Comparison of ENCODE assay signal across 2 cellular contexts in genomic region chr12:3836641-3837040, GRCh38.
TF ChIP-seq lines count a peak whose summit lies in the region.

No MANE protein-coding gene starts in this region.

TF ChIP-seq in WTC11, 78 proteins besides CTCF, POLR2A, EP300 and RAD21:
- TF ChIP-seq NR1H2 (CRISPR knock-in tag; IDR thresholded peaks at IDR 0.05) (no peak), ATF3 (CRISPR knock-in tag; conservative IDR thresholded peaks at IDR 0.05) (no peak), USF1 (CRISPR knock-in tag; IDR thresholded peaks at IDR 0.05) (no peak), ZNF423 (CRISPR knock-in tag; IDR thresholded peaks at IDR 0.05) (no peak), ZNF263 (CRISPR knock-in tag; IDR thresholded peaks at IDR 0.05; ENCODE audit: low read depth) (no peak), ZNF671 (CRISPR knock-in tag; IDR thresholded peaks at IDR 0.05) (no peak)

TF ChIP-seq in H1, 55 proteins besides CTCF, POLR2A, EP300 and RAD21:
- TF ChIP-seq BACH1 (IDR thresholded peaks at IDR 0.05; ENCODE audit: low read length) (no peak), CEBPB (IDR thresholded peaks at IDR 0.05; ENCODE audit: low read depth, low read length) (no peak), FOSL1 (IDR thresholded peaks at IDR 0.05; ENCODE audit: insufficient read depth, low read depth, low read length) (no peak), POLR2AphosphoS5 (IDR thresholded peaks at IDR 0.05; ENCODE audit: low read depth, low read length) (no peak), KDM4A (IDR thresholded peaks at IDR 0.05; ENCODE audit: low read depth, low read length, severe bottlenecking) (no peak), KDM1A (IDR thresholded peaks at IDR 0.05; ENCODE audit: borderline replicate concordance, low read length) (no peak), JUND (IDR thresholded peaks at IDR 0.05; ENCODE audit: low read length) (no peak), RXRA (IDR thresholded peaks at IDR 0.05; ENCODE audit: insufficient read depth, low read depth, low read length) (no peak), RBBP5 (IDR thresholded peaks at IDR 0.05; ENCODE audit: borderline replicate concordance, low read depth, low read length) (no peak), GABPA (IDR thresholded peaks at IDR 0.05; ENCODE audit: borderline replicate concordance, insufficient read depth, low read length) (no peak), SRF (IDR thresholded peaks at IDR 0.05; ENCODE audit: low read depth, low read length) (no peak), CHD2 (IDR thresholded peaks at IDR 0.05; ENCODE audit: low read length) (no peak), CBX5 (IDR thresholded peaks at IDR 0.05; ENCODE audit: low read depth, low read length) (no peak), KDM5A (IDR thresholded peaks at IDR 0.05; ENCODE audit: low read length) (no peak), CHD1 (IDR thresholded peaks at IDR 0.05; ENCODE audit: low read depth, low read length) (no peak), HDAC6 (IDR thresholded peaks at IDR 0.05; ENCODE audit: low read depth, low read length) (no peak), CBX8 (IDR thresholded peaks at IDR 0.05; ENCODE audit: borderline replicate concordance, low read depth, low read length) (no peak), POU5F1 (IDR thresholded peaks at IDR 0.05; ENCODE audit: low read depth, low read length) (no peak), TAF1 (IDR thresholded peaks at IDR 0.05; ENCODE audit: low read depth, low read length) (no peak)
TF ChIP-seq in H1: peak in this region for 0.
